In genomic region chr7:26308551-26308950, GRCh38 we compare ENCODE assay signal across 25 cellular contexts. TPM values are rescaled to one million over a fixed set of nuclear protein-coding genes. Genes with fewer than 3 reads are reported as not detected.
"Had no signal": no experiment of that assay in that cellular context is flagged by ENCODE, and none has a peak within 500 bp of the region (broad histone marks: within the 10 kb centered on the region; RNA-seq: fewer than 3 reads in every experiment).

No MANE protein-coding gene starts in this region.

- H3K27me3 ChIP-seq: breast epithelium, pancreas had no signal

- ATAC-seq: activated CD4-positive, alpha-beta T cell treated with anti-CD3 and anti-CD28 coated beads for 36 hours; activated CD8-positive, alpha-beta memory T cell treated with anti-CD3 and anti-CD28 coated beads, Interleukin-2, amount 10 ng/mL, durations not matched to agents 7 days and 5 days; activated CD8-positive, alpha-beta T cell treated with anti-CD3 and anti-CD28 coated beads, Interleukin-2, amount 10 ng/mL, durations not matched to agents 7 days and 5 days; activated naive CD8-positive, alpha-beta T cell treated with anti-CD3 and anti-CD28 coated beads, Interleukin-2, amount 50 U/mL, for 24 hours; mucosa of descending colon; pancreas; stimulated activated naive CD8-positive, alpha-beta T cell treated with anti-CD3 and anti-CD28 coated beads, Interleukin-15, Interleukin-2, amounts not matched to agents 100 U/mL and 50 U/mL, for 24 hours had no signal

- H3K36me3 ChIP-seq: breast epithelium, esophagus muscularis mucosa, pancreas, prostate gland, thoracic aorta had no signal

- H3K4me3 ChIP-seq: breast epithelium, esophagus muscularis mucosa, mucosa of descending colon, pancreas, prostate gland, thoracic aorta had no signal

- DNase-seq: activated CD4-positive, alpha-beta T cell treated with anti-CD3 and anti-CD28 coated beads for 36 hours; activated CD4-positive, CD25-positive, alpha-beta regulatory T cell; activated CD8-positive, alpha-beta memory T cell treated with anti-CD3 and anti-CD28 coated beads, Interleukin-2, amount 10 ng/mL, durations not matched to agents 7 days and 5 days; activated CD8-positive, alpha-beta T cell treated with anti-CD3 and anti-CD28 coated beads, Interleukin-2, amount 10 ng/mL, durations not matched to agents 7 days and 5 days; activated naive CD8-positive, alpha-beta T cell treated with anti-CD3 and anti-CD28 coated beads, Interleukin-2, amount 50 U/mL, for 24 hours; activated T-cell treated with anti-CD3 and anti-CD28 coated beads, Interleukin-2, amount 50 U/mL, for 48 hours; central memory CD4-positive, alpha-beta T cell; endodermal cell; glutamatergic neuron; mesenchymal stem cell; mucosa of descending colon; nephron progenitor cell; pancreas; stimulated activated CD4-positive, alpha-beta T cell treated with anti-CD3 and anti-CD28 coated beads, Interleukin-15, amount 100 ng/mL, for 24 hours; stimulated activated CD4-positive, alpha-beta T cell treated with anti-CD3 and anti-CD28 coated beads, Interleukin-2, amount 100 ng/mL, for 24 hours; stimulated activated naive CD8-positive, alpha-beta T cell treated with anti-CD3 and anti-CD28 coated beads, Interleukin-15, Interleukin-2, amounts not matched to agents 100 U/mL and 50 U/mL, for 24 hours; T-helper 1 cell had no signal

- H3K27me3 Mint-ChIP-seq: activated CD4-positive, alpha-beta T cell treated with anti-CD3 and anti-CD28 coated beads for 36 hours; activated CD8-positive, alpha-beta memory T cell treated with anti-CD3 and anti-CD28 coated beads, Interleukin-2, amount 10 ng/mL, durations not matched to agents 7 days and 5 days; activated naive CD4-positive, alpha-beta T cell treated with anti-CD3 and anti-CD28 coated beads, Interleukin-2, amount 50 U/mL, for 24 hours; activated naive CD8-positive, alpha-beta T cell treated with anti-CD3 and anti-CD28 coated beads, Interleukin-2, amount 50 U/mL, for 24 hours had no signal

- H3K27ac Mint-ChIP-seq: activated CD8-positive, alpha-beta memory T cell treated with anti-CD3 and anti-CD28 coated beads, Interleukin-2, amount 10 ng/mL, durations not matched to agents 7 days and 5 days; activated naive CD4-positive, alpha-beta T cell treated with anti-CD3 and anti-CD28 coated beads, Interleukin-2, amount 50 U/mL, for 24 hours; activated naive CD8-positive, alpha-beta T cell treated with anti-CD3 and anti-CD28 coated beads, Interleukin-2, amount 50 U/mL, for 24 hours; activated T-helper 2 cell treated with anti-CD3 and anti-CD28 coated beads, Interferon-gamma antibody, Interleukin-2, Interleukin-4, amounts not matched to agents 10 μg/mL and 5 μg/mL and 100 μg/mL, durations not matched to agents 14 hours and 24 hours and 36 hours; endodermal cell; nephron progenitor cell; type B pancreatic cell had no signal

- H3K9me3 Mint-ChIP-seq: activated naive CD4-positive, alpha-beta T cell treated with anti-CD3 and anti-CD28 coated beads, Interleukin-2, amount 50 U/mL, for 24 hours; activated naive CD8-positive, alpha-beta T cell treated with anti-CD3 and anti-CD28 coated beads, Interleukin-2, amount 50 U/mL, for 24 hours; activated T-helper 2 cell treated with anti-CD3 and anti-CD28 coated beads, Interferon-gamma antibody, Interleukin-2, Interleukin-4, amounts not matched to agents 10 μg/mL and 5 μg/mL and 100 μg/mL, durations not matched to agents 14 hours and 24 hours and 36 hours; endodermal cell; nephron progenitor cell; type B pancreatic cell had no signal

- H3K9me3 ChIP-seq: breast epithelium, esophagus muscularis mucosa, mucosa of descending colon, pancreas, prostate gland, thoracic aorta had no signal

- H3K4me1 ChIP-seq: breast epithelium, prostate gland had no signal

- H3K27ac ChIP-seq: breast epithelium, esophagus muscularis mucosa, prostate gland, thoracic aorta had no signal

- H3K4me3 Mint-ChIP-seq: activated CD4-positive, alpha-beta T cell treated with anti-CD3 and anti-CD28 coated beads for 36 hours; activated CD8-positive, alpha-beta memory T cell treated with anti-CD3 and anti-CD28 coated beads, Interleukin-2, amount 10 ng/mL, durations not matched to agents 7 days and 5 days; activated CD8-positive, alpha-beta T cell treated with anti-CD3 and anti-CD28 coated beads, Interleukin-2, amount 10 ng/mL, durations not matched to agents 7 days and 5 days; activated naive CD4-positive, alpha-beta T cell treated with anti-CD3 and anti-CD28 coated beads, Interleukin-2, amount 50 U/mL, for 24 hours; activated naive CD8-positive, alpha-beta T cell treated with anti-CD3 and anti-CD28 coated beads, Interleukin-2, amount 50 U/mL, for 24 hours; endodermal cell; nephron progenitor cell; type B pancreatic cell had no signal

RNA-seq across cellular contexts. Expression of gene SNX10, which starts 16.9 kb away (rescaled TPM):
- total RNA-seq: myocyte had no signal
